ENCODE assay signal across 11 cellular contexts in the genomic region with DNA sequence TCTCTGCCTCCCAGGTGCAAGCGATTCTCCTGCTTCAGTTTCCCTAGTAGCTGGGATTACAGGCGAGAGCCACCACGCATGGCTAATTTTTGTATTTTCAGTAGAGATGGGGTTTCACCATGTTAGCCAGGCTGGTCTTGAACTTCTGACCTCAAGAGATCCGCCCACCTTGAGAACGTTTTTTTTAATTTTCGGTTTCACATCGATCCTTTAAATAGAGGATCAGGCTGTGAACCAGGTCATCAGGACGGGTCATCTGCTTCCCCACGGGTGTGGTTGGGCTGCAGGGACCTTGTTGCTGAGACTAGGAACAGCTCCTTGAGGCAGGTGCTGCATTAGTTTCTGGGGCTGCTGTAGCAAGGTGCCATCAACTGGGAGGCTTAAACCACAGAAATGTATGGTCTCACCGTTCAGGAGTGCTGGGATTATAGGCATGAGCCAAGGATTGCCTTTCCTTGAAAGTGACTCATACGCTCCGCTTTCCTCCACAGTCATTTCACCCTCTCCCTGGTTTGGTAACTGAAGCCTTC. TPM values are rescaled to one million over a fixed set of nuclear protein-coding genes. Genes with fewer than 3 reads are reported as not detected.
A peak's percentile ranks its signal among the peaks of the same experiment; 100 is the strongest.
DNase-seq lines count a peak whose midpoint lies in the region; ATAC-seq, FAIRE-seq and TF ChIP-seq lines count a peak whose summit lies in the region.
"Had no signal": no experiment of that assay in that cellular context is flagged by ENCODE, and none has a peak within 500 bp of the region (broad histone marks: within the 10 kb centered on the region; RNA-seq: fewer than 3 reads in every experiment).

No MANE protein-coding gene starts in this region.

- no peaks in the 10 kb centered on the region for H3K9me3 ChIP-seq in Panc1 (ENCODE audit: control insufficient read depth, insufficient read depth, low read depth, low read length)
- no peaks in the 10 kb centered on the region for H3K9me3 ChIP-seq in HepG2 (ENCODE audit: low read length)
- no peaks in the 10 kb centered on the region for H3K9me3 ChIP-seq in sigmoid colon
- no peaks in the 10 kb centered on the region for H3K9me3 ChIP-seq in tibial nerve
- no peaks in the 10 kb centered on the region for H3K9me3 ChIP-seq in WERI-Rb-1 (ENCODE audit: severe bottlenecking)

- H3K36me3 ChIP-seq in Panc1 (ENCODE audit: control insufficient read depth, insufficient read depth, low read length) (no peaks in the 10 kb centered on the region), HepG2 (replicated peaks in 1 of 2; ENCODE audit: control insufficient read depth in 1 of 2, insufficient read depth in 2 of 2, low read length in 2 of 2) (no peaks in the 10 kb centered on the region), sigmoid colon (no peaks in the 10 kb centered on the region), tibial nerve (peaks cover 0 to 33% (median 0%) of the 10 kb centered on the region in 3 donors), WERI-Rb-1 (no peaks in the 10 kb centered on the region)

- H3K27me3 ChIP-seq in Panc1 (ENCODE audit: control insufficient read depth, insufficient read depth, low read length) (0 out of 2 replicates have a peak, but pooled peaks cover 3% of the 10 kb centered on the region), HepG2 (ENCODE audit: control insufficient read depth in 1 of 2, insufficient read depth in 2 of 2, low read length in 2 of 2) (peaks cover 0 to 8% of the 10 kb centered on the region in 2 experiments; a peak in 2 of 5 replicates), sigmoid colon (peaks cover 0 to 3% (median 0%) of the 10 kb centered on the region in 3 donors), tibial nerve (no peaks in the 10 kb centered on the region), WERI-Rb-1 (ENCODE audit: insufficient read depth, low read depth, severe bottlenecking) (no peaks in the 10 kb centered on the region)

- TF ChIP-seq EP300 in HepG2 (IDR thresholded peaks at IDR 0.05; ENCODE audit: low read depth in 2 of 2, low read length in 2 of 2) (no peak), HepG2 (CRISPR knock-in tag; IDR thresholded peaks at IDR 0.05; ENCODE audit: borderline replicate concordance) (no peak), sigmoid colon (IDR thresholded peaks at IDR 0.05) (no peak), tibial nerve (IDR thresholded peaks at IDR 0.05) (no peak)

- H3K4me1 ChIP-seq in Panc1 (ENCODE audit: control insufficient read depth, insufficient read depth, low read length) (no peaks in the 10 kb centered on the region), HepG2 (ENCODE audit: insufficient read depth, low read length) (peaks cover 66% of the 10 kb centered on the region), sigmoid colon (no peaks in the 10 kb centered on the region), tibial nerve (no peaks in the 10 kb centered on the region)

- TF ChIP-seq POLR2A in GM18505 (IDR thresholded peaks at IDR 0.05; ENCODE audit: borderline replicate concordance, extremely low read depth, insufficient read depth, insufficient read length): peak; percentile 29
- no peak for TF ChIP-seq POLR2A in HepG2 (IDR thresholded peaks at IDR 0.05; ENCODE audit: insufficient read depth in 1 of 2, low read depth in 2 of 2, low read length in 2 of 2)
- no peak for TF ChIP-seq POLR2A in sigmoid colon (IDR thresholded peaks at IDR 0.05)
- no peak for TF ChIP-seq POLR2A in tibial nerve (IDR thresholded peaks at IDR 0.05)

- ATAC-seq in GM18505 (IDR thresholded peaks at IDR 0.05; ENCODE audit: unreplicated experiment) (peak; percentile 63), HG02642 (IDR thresholded peaks at IDR 0.05; ENCODE audit: poor library complexity, unreplicated experiment) (peak; percentile 70), Panc1 (peak; percentile 81), HepG2 (no peak; the same call in 2 of the 3 replicates)

- no peak for TF ChIP-seq RAD21 in HepG2 (CRISPR knock-in tag; IDR thresholded peaks at IDR 0.05)

- peak overlapping the region in 1 of 2 experiments; percentile 25; a peak in 2 of 4 replicates for H3K4me3 ChIP-seq in Panc1 (ENCODE audit: low read depth in 2 of 2, low read length in 2 of 2)
- H3K4me3 ChIP-seq in HepG2 (replicated peaks in 1 of 3; ENCODE audit: insufficient read depth in 1 of 3, low read depth in 2 of 3, low read length in 3 of 3): peak overlapping the region in 1 of 3 experiments; percentile 8; a peak in 1 of 6 replicates
- H3K4me3 ChIP-seq in sigmoid colon: no peak overlapping the region
- H3K4me3 ChIP-seq in tibial nerve: no peak overlapping the region
- no peak overlapping the region for H3K4me3 ChIP-seq in WERI-Rb-1 (ENCODE audit: low read depth, low read length)

- DNase-seq in Panc1 (ENCODE audit: low read depth, low spot score) (peak; percentile 63), HepG2 (ENCODE audit: low spot score) (no peak), sigmoid colon (no peak), tibial nerve (ENCODE audit: low spot score in 2 of 2) (no peak), WERI-Rb-1 (no peak), DMS 273 (lab: John Stamatoyannopoulos, UW; ENCODE audit: unreplicated experiment) (no peak)
- DNase-seq: OCI-M1; stimulated activated CD4-positive, alpha-beta T cell treated with anti-CD3 and anti-CD28 coated beads, Interleukin-4, amount 100 ng/mL, for 24 hours had no signal

- no TSS peak for BruUV-seq in Panc1 (replicated peaks; lab: Mats Ljungman, UMichigan)
- no TSS peak for BruUV-seq in HepG2 (replicated peaks; lab: Mats Ljungman, UMichigan)

- CTCF ChIA-PET in Panc1 (lab: Charles Lee) (interaction anchor here (0.6 kb wide), 1 partner anchor 424 kb away, joined by 4 read pairs; no protein-coding TSS in a partner anchor), HepG2 (lab: Yijun Ruan, JAX; ENCODE audit: low intra/inter-chr PET ratio, low total read pairs) (interaction anchor here (1.1 to 2.0 kb wide), 2 partner anchors 17 to 85 kb away, joined by 3 to 11 read pairs; no protein-coding TSS in a partner anchor)

- H2AFZ ChIP-seq in HepG2 (ENCODE audit: low read length): no peak overlapping the region

- intact Hi-C loops in Panc1 (cut with micrococcal nuclease; ENCODE audit: unreplicated experiment): no loop called here
- intact Hi-C loops in HepG2 (cut with micrococcal nuclease; ENCODE audit: unreplicated experiment): loop anchor here (1.0 kb wide), 2 partner anchors 30 to 83 kb away; partner anchors contain the start of gene SEC14L5
- intact Hi-C loops in sigmoid colon (cut with DNase I): no loop called here

- H4K20me1 ChIP-seq in HepG2 (ENCODE audit: insufficient read depth, low read length): no peaks in the 10 kb centered on the region

- 36% methylated on average over 12 of the region's 12 CpGs for WGBS in HepG2 (ENCODE audit: low lambda C conversion rate)
- 56 to 75% methylated on average over 12 of the region's 12 CpGs for WGBS in sigmoid colon, 2 donors
- 76 to 84% methylated on average over 11 to 12 of the region's 12 CpGs for WGBS in tibial nerve, 2 donors

- H3K27ac ChIP-seq in Panc1 (ENCODE audit: low read length) (no peak overlapping the region), HepG2 (ENCODE audit: extremely low read length, insufficient read depth, low read length) (no peak overlapping the region), sigmoid colon (no peak overlapping the region), tibial nerve (no peak overlapping the region), WERI-Rb-1 (no peak overlapping the region)

- POLR2A ChIA-PET in Panc1 (lab: Charles Lee) (no interaction called here), HepG2 (lab: Yijun Ruan, JAX) (interaction anchor here (1.7 kb wide), 1 partner anchor 8 kb away, joined by 8 read pairs; the partner anchor contains the start of gene NAGPA)

- peak overlapping the region; percentile 65 for H3K4me2 ChIP-seq in HepG2 (ENCODE audit: low read depth, low read length)

- FAIRE-seq in HepG2 (lab: Jason Lieb, UNC): no peak

- in situ Hi-C loops in Panc1 (cut with HindIII; ENCODE audit: low pct_unique_long_range_greater_than_20kb, low sequenced_read_pairs): no loop called here
- in situ Hi-C loops in HepG2 (cut with HindIII; ENCODE audit: extremely low pct_ligation_motif_present, low pct_unique_long_range_greater_than_20kb): no loop called here

- H3K9ac ChIP-seq in HepG2 (ENCODE audit: insufficient read depth, low read depth, low read length): no peak overlapping the region

- no peaks in the 10 kb centered on the region for H3K79me2 ChIP-seq in HepG2 (ENCODE audit: insufficient read depth, low read length)

- no peak for TF ChIP-seq CTCF in Panc1 (IDR thresholded peaks at IDR 0.05)
- no peak for TF ChIP-seq CTCF in HepG2 (CRISPR knock-in tag; IDR thresholded peaks at IDR 0.05)
- no peak for TF ChIP-seq CTCF in sigmoid colon (IDR thresholded peaks at IDR 0.05)
- no peak for TF ChIP-seq CTCF in tibial nerve (IDR thresholded peaks at IDR 0.05)
- TF ChIP-seq CTCF in WERI-Rb-1 (IDR thresholded peaks at IDR 0.05; ENCODE audit: low read depth, low read length): no peak

RNA-seq across cellular contexts. Expression of gene NAGPA, which starts 7.9 kb away (rescaled TPM):
- total RNA-seq in Panc1 (2021; ENCODE audit: unreplicated experiment) (19.2 TPM), HepG2 (2016; rRNA removed; fragmentation: Illumina TruSeq; extraction: Trizol) (29.8 and 60.3 TPM in 2 replicates), sigmoid colon (10 to 100 TPM; 11.7 to 30.7 (median 17.1) TPM), tibial nerve (100 to 1,000 TPM in 1 of 4 donors, 10 to 100 TPM in 3; 37.5 to 104 (median 43.8) TPM)
- polyA plus RNA-seq in Panc1 (2012; ENCODE audit: insufficient read length): 25.0 TPM
- 10.2 and 12.2 TPM in 2 replicates for total RNA-seq in HepG2 (2016; cell fraction: cytosol; rRNA removed; fragmentation: Illumina TruSeq; extraction: Trizol; ENCODE audit: low read depth)
- 25.3 and 59.7 TPM in 2 replicates for total RNA-seq in HepG2 (2016; cell fraction: insoluble cytoplasmic fraction; rRNA removed; fragmentation: Illumina TruSeq; extraction: Trizol)
- total RNA-seq in HepG2 (2016; cell fraction: membrane; rRNA removed; fragmentation: Illumina TruSeq; extraction: Trizol): 19.0 and 22.6 TPM in 2 replicates
- total RNA-seq in HepG2 (2016; cell fraction: nucleus; rRNA removed; fragmentation: Illumina TruSeq; extraction: Trizol): 58.3 and 69.4 TPM in 2 replicates
- polyA plus RNA-seq in HepG2 (2011; rRNA removed) (27.1 and 31.6 TPM in 2 replicates), sigmoid colon (10 to 100 TPM; 10.8 to 20.3 (median 14.8) TPM)
- 28.0 and 43.3 TPM in 2 replicates for polyA plus RNA-seq in HepG2 (2011; cell fraction: cytosol; rRNA removed)
- 119 and 135 TPM in 2 replicates for polyA plus RNA-seq in HepG2 (2011; cell fraction: nucleus; rRNA removed)
- 20.6 and 22.0 TPM in 2 replicates for polyA plus RNA-seq in HepG2 (2012)
- polyA plus RNA-seq in HepG2 (2016; cell fraction: cytosol; fragmentation: Illumina TruSeq; extraction: Trizol; ENCODE audit: low read depth): 7.6 and 9.3 TPM in 2 replicates
- polyA plus RNA-seq in HepG2 (2016; cell fraction: insoluble cytoplasmic fraction; fragmentation: Illumina TruSeq; extraction: Trizol; ENCODE audit: low read depth): 24.9 and 27.9 TPM in 2 replicates
- 15.1 and 16.1 TPM in 2 replicates for polyA plus RNA-seq in HepG2 (2016; cell fraction: membrane; fragmentation: Illumina TruSeq; extraction: Trizol; ENCODE audit: low read depth)
- 111 and 120 TPM in 2 replicates for polyA plus RNA-seq in HepG2 (2016; cell fraction: nucleus; fragmentation: Illumina TruSeq; extraction: Trizol; ENCODE audit: insufficient read depth, low read depth)
- 13.4 and 91.3 TPM in 2 replicates for polyA minus RNA-seq in HepG2 (2011; rRNA and poly(A)+ RNA removed; ENCODE audit: low replicate concordance)
- 24.6 and 30.4 TPM in 2 replicates for polyA minus RNA-seq in HepG2 (2011; cell fraction: cytosol; rRNA and poly(A)+ RNA removed)
- polyA minus RNA-seq in HepG2 (2011; cell fraction: nucleus; rRNA and poly(A)+ RNA removed): 41.9 and 43.5 TPM in 2 replicates

RNA-seq across cellular contexts. Expression of gene C16orf89, which starts 24.1 kb away (rescaled TPM):
- total RNA-seq in Panc1 (2021; ENCODE audit: unreplicated experiment) (not detected), HepG2 (2016; rRNA removed; fragmentation: Illumina TruSeq; extraction: Trizol) (0.97 and 1.9 TPM in 2 replicates), sigmoid colon (10 to 100 TPM in 3 of 4 donors, 1 to 10 TPM in 1; 4.6 to 15.7 (median 13.4) TPM), tibial nerve (10 to 100 TPM in 3 of 4 donors, 1 to 10 TPM in 1; 6.3 to 39.0 (median 17.8) TPM)
- polyA plus RNA-seq in Panc1 (2012; ENCODE audit: insufficient read length): not detected
- total RNA-seq in HepG2 (2016; cell fraction: cytosol; rRNA removed; fragmentation: Illumina TruSeq; extraction: Trizol; ENCODE audit: low read depth): 0.61 and 0.79 TPM in 2 replicates
- total RNA-seq in HepG2 (2016; cell fraction: insoluble cytoplasmic fraction; rRNA removed; fragmentation: Illumina TruSeq; extraction: Trizol): 0.45 and 1.1 TPM in 2 replicates
- total RNA-seq in HepG2 (2016; cell fraction: membrane; rRNA removed; fragmentation: Illumina TruSeq; extraction: Trizol): 0.76 and 1.0 TPM in 2 replicates
- total RNA-seq in HepG2 (2016; cell fraction: nucleus; rRNA removed; fragmentation: Illumina TruSeq; extraction: Trizol): 0.72 and 0.78 TPM in 2 replicates
- polyA plus RNA-seq in HepG2 (2011; rRNA removed) (2.8 and 3.4 TPM in 2 replicates), sigmoid colon (1 to 10 TPM; 2.5 to 6.6 (median 2.7) TPM)
- polyA plus RNA-seq in HepG2 (2011; cell fraction: cytosol; rRNA removed): 2.8 TPM in 2 replicates
- 1.3 and 1.4 TPM in 2 replicates for polyA plus RNA-seq in HepG2 (2011; cell fraction: nucleus; rRNA removed)
- polyA plus RNA-seq in HepG2 (2012): 1.7 and 2.7 TPM in 2 replicates
- 0.58 and 0.68 TPM in 2 replicates for polyA plus RNA-seq in HepG2 (2016; cell fraction: cytosol; fragmentation: Illumina TruSeq; extraction: Trizol; ENCODE audit: low read depth)
- polyA plus RNA-seq in HepG2 (2016; cell fraction: insoluble cytoplasmic fraction; fragmentation: Illumina TruSeq; extraction: Trizol; ENCODE audit: low read depth): 0.85 and 1.2 TPM in 2 replicates
- 0.71 and 0.81 TPM in 2 replicates for polyA plus RNA-seq in HepG2 (2016; cell fraction: membrane; fragmentation: Illumina TruSeq; extraction: Trizol; ENCODE audit: low read depth)
- polyA plus RNA-seq in HepG2 (2016; cell fraction: nucleus; fragmentation: Illumina TruSeq; extraction: Trizol; ENCODE audit: insufficient read depth, low read depth): 1.4 and 2.1 TPM in 2 replicates
- polyA minus RNA-seq in HepG2 (2011; rRNA and poly(A)+ RNA removed; ENCODE audit: low replicate concordance): 1.0 TPM in 1 of 2 replicates, not detected in the other
- 0.89 and 1.1 TPM in 2 replicates for polyA minus RNA-seq in HepG2 (2011; cell fraction: cytosol; rRNA and poly(A)+ RNA removed)
- 0.50 and 0.90 TPM in 2 replicates for polyA minus RNA-seq in HepG2 (2011; cell fraction: nucleus; rRNA and poly(A)+ RNA removed)
- total RNA-seq: lung microvascular endothelial cell had no signal

RNA-seq across cellular contexts. Expression of gene ALG1, which starts 30.0 kb away (rescaled TPM):
- 46.6 TPM for total RNA-seq in Panc1 (2021; ENCODE audit: unreplicated experiment)
- polyA plus RNA-seq in Panc1 (2012; ENCODE audit: insufficient read length): 32.1 TPM
- 39.6 and 75.6 TPM in 2 replicates for total RNA-seq in HepG2 (2016; rRNA removed; fragmentation: Illumina TruSeq; extraction: Trizol)
- 7.6 and 8.9 TPM in 2 replicates for total RNA-seq in HepG2 (2016; cell fraction: cytosol; rRNA removed; fragmentation: Illumina TruSeq; extraction: Trizol; ENCODE audit: low read depth)
- 38.5 and 76.0 TPM in 2 replicates for total RNA-seq in HepG2 (2016; cell fraction: insoluble cytoplasmic fraction; rRNA removed; fragmentation: Illumina TruSeq; extraction: Trizol)
- 14.3 and 16.3 TPM in 2 replicates for total RNA-seq in HepG2 (2016; cell fraction: membrane; rRNA removed; fragmentation: Illumina TruSeq; extraction: Trizol)
- 78.0 and 84.8 TPM in 2 replicates for total RNA-seq in HepG2 (2016; cell fraction: nucleus; rRNA removed; fragmentation: Illumina TruSeq; extraction: Trizol)
- polyA plus RNA-seq in HepG2 (2011; rRNA removed): 43.3 and 51.5 TPM in 2 replicates
- polyA plus RNA-seq in HepG2 (2011; cell fraction: cytosol; rRNA removed): 46.0 and 52.0 TPM in 2 replicates
- 37.8 and 40.2 TPM in 2 replicates for polyA plus RNA-seq in HepG2 (2011; cell fraction: nucleus; rRNA removed)
- 25.7 and 31.5 TPM in 2 replicates for polyA plus RNA-seq in HepG2 (2012)
- polyA plus RNA-seq in HepG2 (2016; cell fraction: cytosol; fragmentation: Illumina TruSeq; extraction: Trizol; ENCODE audit: low read depth): 6.3 and 6.5 TPM in 2 replicates
- polyA plus RNA-seq in HepG2 (2016; cell fraction: insoluble cytoplasmic fraction; fragmentation: Illumina TruSeq; extraction: Trizol; ENCODE audit: low read depth): 36.3 and 37.9 TPM in 2 replicates
- polyA plus RNA-seq in HepG2 (2016; cell fraction: membrane; fragmentation: Illumina TruSeq; extraction: Trizol; ENCODE audit: low read depth): 10.1 and 11.8 TPM in 2 replicates
- 104 and 109 TPM in 2 replicates for polyA plus RNA-seq in HepG2 (2016; cell fraction: nucleus; fragmentation: Illumina TruSeq; extraction: Trizol; ENCODE audit: insufficient read depth, low read depth)
- polyA minus RNA-seq in HepG2 (2011; rRNA and poly(A)+ RNA removed; ENCODE audit: low replicate concordance): 135 and 161 TPM in 2 replicates
- polyA minus RNA-seq in HepG2 (2011; cell fraction: cytosol; rRNA and poly(A)+ RNA removed): 28.6 and 36.3 TPM in 2 replicates
- polyA minus RNA-seq in HepG2 (2011; cell fraction: nucleus; rRNA and poly(A)+ RNA removed): 50.0 and 65.8 TPM in 2 replicates
- 10 to 100 TPM in 3 of 4 donors, 1 to 10 TPM in 1; 9.7 to 30.4 (median 14.3) TPM for total RNA-seq in sigmoid colon
- polyA plus RNA-seq in sigmoid colon: 10 to 100 TPM in 1 of 3 donors, 1 to 10 TPM in 2; 2.4 to 35.0 (median 4.2) TPM
- 10 to 100 TPM; 15.9 to 25.5 (median 22.9) TPM for total RNA-seq in tibial nerve

RNA-seq across cellular contexts. Expression of gene EEF2KMT, which starts 55.9 kb away (rescaled TPM):
- 24.4 TPM for total RNA-seq in Panc1 (2021; ENCODE audit: unreplicated experiment)
- 21.7 TPM for polyA plus RNA-seq in Panc1 (2012; ENCODE audit: insufficient read length)
- total RNA-seq in HepG2 (2016; rRNA removed; fragmentation: Illumina TruSeq; extraction: Trizol): 26.9 and 33.3 TPM in 2 replicates
- 23.3 and 24.2 TPM in 2 replicates for total RNA-seq in HepG2 (2016; cell fraction: cytosol; rRNA removed; fragmentation: Illumina TruSeq; extraction: Trizol; ENCODE audit: low read depth)
- total RNA-seq in HepG2 (2016; cell fraction: insoluble cytoplasmic fraction; rRNA removed; fragmentation: Illumina TruSeq; extraction: Trizol): 26.7 and 30.7 TPM in 2 replicates
- total RNA-seq in HepG2 (2016; cell fraction: membrane; rRNA removed; fragmentation: Illumina TruSeq; extraction: Trizol): 31.8 and 38.4 TPM in 2 replicates
- 15.9 and 16.1 TPM in 2 replicates for total RNA-seq in HepG2 (2016; cell fraction: nucleus; rRNA removed; fragmentation: Illumina TruSeq; extraction: Trizol)
- polyA plus RNA-seq in HepG2 (2011; rRNA removed): 10.7 and 16.4 TPM in 2 replicates
- 8.7 and 11.7 TPM in 2 replicates for polyA plus RNA-seq in HepG2 (2011; cell fraction: cytosol; rRNA removed)
- polyA plus RNA-seq in HepG2 (2011; cell fraction: nucleus; rRNA removed): 16.8 and 18.0 TPM in 2 replicates
- 14.7 and 16.8 TPM in 2 replicates for polyA plus RNA-seq in HepG2 (2012)
- polyA plus RNA-seq in HepG2 (2016; cell fraction: cytosol; fragmentation: Illumina TruSeq; extraction: Trizol; ENCODE audit: low read depth): 29.8 and 33.9 TPM in 2 replicates
- 34.1 and 37.4 TPM in 2 replicates for polyA plus RNA-seq in HepG2 (2016; cell fraction: insoluble cytoplasmic fraction; fragmentation: Illumina TruSeq; extraction: Trizol; ENCODE audit: low read depth)
- polyA plus RNA-seq in HepG2 (2016; cell fraction: membrane; fragmentation: Illumina TruSeq; extraction: Trizol; ENCODE audit: low read depth): 33.8 and 34.3 TPM in 2 replicates
- polyA plus RNA-seq in HepG2 (2016; cell fraction: nucleus; fragmentation: Illumina TruSeq; extraction: Trizol; ENCODE audit: insufficient read depth, low read depth): 21.5 and 26.9 TPM in 2 replicates
- polyA minus RNA-seq in HepG2 (2011; rRNA and poly(A)+ RNA removed; ENCODE audit: low replicate concordance): 20.0 and 23.0 TPM in 2 replicates
- 6.0 and 6.5 TPM in 2 replicates for polyA minus RNA-seq in HepG2 (2011; cell fraction: cytosol; rRNA and poly(A)+ RNA removed)
- 10.3 and 11.7 TPM in 2 replicates for polyA minus RNA-seq in HepG2 (2011; cell fraction: nucleus; rRNA and poly(A)+ RNA removed)
- 10 to 100 TPM in 2 of 4 donors, 1 to 10 TPM in 2; 8.1 to 11.1 (median 9.6) TPM for total RNA-seq in sigmoid colon
- polyA plus RNA-seq in sigmoid colon: 1 to 10 TPM; 4.2 to 9.8 (median 7.2) TPM
- 10 to 100 TPM in 1 of 4 donors, 1 to 10 TPM in 3; 4.8 to 10.8 (median 7.9) TPM for total RNA-seq in tibial nerve
